Comparison of ENCODE assay signal across 8 cellular contexts in the genomic region with DNA sequence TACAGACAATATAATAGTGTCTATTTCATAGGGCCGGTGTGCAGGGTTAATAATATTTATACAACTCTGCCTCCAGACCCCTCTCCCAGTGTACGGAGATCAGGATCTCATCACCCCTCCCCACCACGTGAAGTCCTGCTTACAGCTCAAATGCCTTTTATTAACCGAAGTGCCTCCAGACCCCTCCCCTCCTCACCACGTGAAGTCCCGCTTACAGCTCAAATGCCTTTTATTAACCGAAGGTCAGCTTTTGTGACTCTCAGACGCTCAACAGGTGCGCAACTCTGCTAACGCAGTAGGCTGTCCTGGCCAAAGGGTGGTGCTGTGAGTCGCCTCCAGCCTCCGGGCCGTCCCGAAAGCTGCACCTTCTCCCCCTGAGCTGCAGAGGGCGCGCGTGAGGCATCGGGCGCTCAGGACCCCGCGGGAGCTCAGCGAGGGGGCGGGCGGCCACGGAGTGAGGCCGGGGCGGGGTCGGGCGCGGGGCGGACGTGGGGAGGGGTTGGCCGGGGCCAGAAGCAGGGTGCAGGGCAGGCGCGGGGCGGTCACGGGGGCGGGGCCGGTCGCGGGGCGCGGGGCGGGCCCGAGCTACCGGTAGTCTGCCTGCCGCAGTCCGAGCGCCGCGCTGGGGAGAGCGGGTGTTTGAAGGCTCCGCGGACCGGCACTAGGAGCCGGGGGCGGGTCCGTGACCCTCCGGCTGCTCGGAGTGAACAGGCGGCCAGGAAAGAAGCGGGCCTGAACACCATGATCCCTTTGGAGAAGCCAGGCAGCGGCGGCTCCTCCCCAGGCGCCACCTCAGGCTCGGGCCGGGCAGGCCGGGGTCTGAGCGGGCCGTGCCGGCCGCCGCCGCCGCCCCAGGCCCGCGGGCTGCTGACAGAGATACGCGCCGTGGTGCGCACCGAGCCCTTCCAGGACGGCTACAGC. TPM values are rescaled to one million over a fixed set of nuclear protein-coding genes. Genes with fewer than 3 reads are reported as not detected.
DNase-seq lines count a peak whose midpoint lies in the region; ATAC-seq and TF ChIP-seq lines count a peak whose summit lies in the region.

TSS of gene STK17A (plus strand) at position 606 of the 921 bp plus-strand sequence. CDS start at position 742, 136 bp downstream.

- H3K4me1 ChIP-seq in HUES64 (ENCODE audit: insufficient read depth, low read length) (peaks cover 16% of the 10 kb centered on the region), OCI-LY3 (ENCODE audit: low read length) (peaks cover 33% of the 10 kb centered on the region)

- peaks cover 22% of the 10 kb centered on the region for H3K27me3 ChIP-seq in HUES64 (ENCODE audit: insufficient read depth, low read length)
- peaks cover 40% of the 10 kb centered on the region for H3K27me3 ChIP-seq in OCI-LY3 (ENCODE audit: low read depth, low read length)

- H3K9me3 ChIP-seq in HUES64 (ENCODE audit: insufficient read depth, low read depth, low read length) (no peaks in the 10 kb centered on the region), OCI-LY3 (ENCODE audit: insufficient read depth, low read length) (no peaks in the 10 kb centered on the region)

- DNase-seq in DMS 273 (lab: John Stamatoyannopoulos, UW; ENCODE audit: unreplicated experiment) (peak; percentile 98), activated T-cell treated with anti-CD3 and anti-CD28 coated beads for 24 hours (ENCODE audit: low read depth) (peak; percentile 95), epithelial cell of proximal tubule (ENCODE audit: low read depth) (no peak), mucosa of gallbladder (ENCODE audit: low spot score) (peak; percentile 94)
- peak; percentile 92 for DNase-seq in stimulated activated CD8-positive, alpha-beta memory T cell treated with anti-CD3 and anti-CD28 coated beads, Interleukin-4, amount 100 ng/mL, for 48 hours

- 2% methylated on average over 83 of the region's 83 CpGs for WGBS in HUES64

- H3K27ac ChIP-seq in HUES64 (ENCODE audit: low read depth, low read length) (peak within 1 kb of the TSS; percentile 46; the same call in 1 of the 2 replicates), OCI-LY3 (ENCODE audit: low read length) (peak within 1 kb of the TSS; percentile 10; the same call in 1 of the 2 replicates)

- no peaks in the 10 kb centered on the region for H3K36me3 ChIP-seq in HUES64 (ENCODE audit: insufficient read depth, low read length)
- no peaks in the 10 kb centered on the region for H3K36me3 ChIP-seq in OCI-LY3 (replicated peaks; ENCODE audit: low read depth, low read length)

- H3K9ac ChIP-seq in HUES64 (ENCODE audit: low read depth, low read length) (peak within 1 kb of the TSS; percentile 66), OCI-LY3 (ENCODE audit: low read length) (peak within 1 kb of the TSS; percentile 63)

- H2AFZ ChIP-seq in OCI-LY3 (ENCODE audit: low read depth, low read length) = peak within 1 kb of the TSS; percentile 66

- H3K4me2 ChIP-seq in OCI-LY3 (ENCODE audit: low read length) = peak within 1 kb of the TSS; percentile 99

- peak within 1 kb of the TSS; percentile 79 for H3K4me3 ChIP-seq in HUES64 (ENCODE audit: low read length)
- peak within 1 kb of the TSS; percentile 88 for H3K4me3 ChIP-seq in OCI-LY3 (ENCODE audit: low read length)
- peak within 1 kb of the TSS; percentile 85 for H3K4me3 ChIP-seq in epithelial cell of proximal tubule (ENCODE audit: low read depth, low read length)

- H3K79me2 ChIP-seq in OCI-LY3 (ENCODE audit: low read length) = peaks cover 12% of the 10 kb centered on the region; the same call in 1 of the 2 replicates

- TF ChIP-seq CTCF in OCI-LY3 (IDR thresholded peaks at IDR 0.05; ENCODE audit: low read depth, low read length) (peak; percentile 99), epithelial cell of proximal tubule (conservative IDR thresholded peaks at IDR 0.05; ENCODE audit: low read depth, low read length) (peak; percentile 98)

- peaks cover 33% of the 10 kb centered on the region for H4K20me1 ChIP-seq in OCI-LY3 (ENCODE audit: insufficient read depth, low read length)

- peak; percentile 47 for ATAC-seq in GM21447 (IDR thresholded peaks at IDR 0.05; ENCODE audit: unreplicated experiment)

RNA-seq across cellular contexts. Expression of gene STK17A, which starts in this region (rescaled TPM):
- 11.2 TPM for polyA plus RNA-seq in HUES64 (2013, experiment 1 of 2)
- 12.1 TPM for polyA plus RNA-seq in HUES64 (2013, experiment 2 of 2)
- 30.7 and 44.6 TPM in 2 replicates for total RNA-seq in epithelial cell of proximal tubule
- total RNA-seq in mucosa of gallbladder = 16.1 TPM
